10 cellular contexts compared by ENCODE assay signal in genomic region chr17:77466596-77467223, GRCh38.
A peak's percentile ranks its signal among the peaks of the same experiment; 100 is the strongest.
DNase-seq lines count a peak whose midpoint lies in the region; ATAC-seq and TF ChIP-seq lines count a peak whose summit lies in the region.
"Had no signal": no experiment of that assay in that cellular context is flagged by ENCODE, and none has a peak within 500 bp of the region (broad histone marks: within the 10 kb centered on the region; RNA-seq: fewer than 3 reads in every experiment).

No MANE protein-coding gene starts in this region.

- ATAC-seq in T-cell (replicated peaks in 1 of 4) (no peak), heart right ventricle (no peak), psoas muscle (peak in 1 of 4 donors; percentile 23)
- ATAC-seq: HCT116 had no signal

- no peaks in the 10 kb centered on the region for H3K27me3 Mint-ChIP-seq in T-cell

- H3K27me3 ChIP-seq in heart right ventricle (no peaks in the 10 kb centered on the region), psoas muscle (ENCODE audit: insufficient read depth in 3 of 3, low read length in 2 of 3) (no peaks in the 10 kb centered on the region)

- peaks cover 36% of the 10 kb centered on the region for H3K36me3 Mint-ChIP-seq in T-cell

- WGBS in heart right ventricle, 2 donors = 76 to 77% methylated on average over 24 of the region's 24 CpGs
- WGBS in psoas muscle, 3 donors = 68 to 77% (median 70%) methylated on average over 24 of the region's 24 CpGs

- no peaks in the 10 kb centered on the region for H3K9me3 Mint-ChIP-seq in T-cell

- peaks cover 91 to 93% (median 92%) of the 10 kb centered on the region in 3 donors for H3K4me1 Mint-ChIP-seq in T-cell

- H3K9me3 ChIP-seq in heart right ventricle (no peaks in the 10 kb centered on the region), psoas muscle (no peaks in the 10 kb centered on the region)

- peak overlapping the region; percentile 91 to 96 for H3K27ac Mint-ChIP-seq in T-cell

- intact Hi-C loops in heart right ventricle (cut with DNase I) (no loop called here), psoas muscle (cut with DNase I) (no loop called here)

- CTCF ChIA-PET in T-cell (lab: Charles Lee) = interaction anchor here (0.7 to 1.6 kb wide), 2 partner anchors 9 to 25 kb away, joined by 3 to 7 read pairs; no protein-coding TSS in a partner anchor

- peak overlapping the region; percentile 65 to 79 (median 75) for H3K4me3 Mint-ChIP-seq in T-cell

- DNase-seq in ELF-1 (ENCODE audit: low read depth, low spot score) = peak; percentile 55
- no peak for DNase-seq in T-cell
- no peak for DNase-seq in heart right ventricle
- DNase-seq in psoas muscle = peak in 1 of 2 donors; percentile 52
- DNase-seq in SW480 (ENCODE audit: low spot score) = no peak
- no peak for DNase-seq in NCI-H69 (lab: John Stamatoyannopoulos, UW)
- no peak for DNase-seq in EL
- DNase-seq in RPMI8226 = no peak
- DNase-seq: SW 1271 had no signal

- H3K36me3 ChIP-seq in heart right ventricle (peaks cover 0 to 6% (median 0%) of the 10 kb centered on the region in 9 donors), psoas muscle (ENCODE audit: insufficient read depth in 1 of 2, low read depth in 1 of 2) (no peaks in the 10 kb centered on the region)

- H3K4me1 ChIP-seq in heart right ventricle (peaks cover 31 to 94% (median 86%) of the 10 kb centered on the region in 9 donors), psoas muscle (peaks cover 29% of the 10 kb centered on the region)

- no peak for TF ChIP-seq CTCF in heart right ventricle (IDR thresholded peaks at IDR 0.05)
- TF ChIP-seq CTCF in psoas muscle (IDR thresholded peaks at IDR 0.05) = no peak

- POLR2A ChIA-PET in T-cell (lab: Charles Lee) = no interaction called here

- H3K4me3 ChIP-seq in heart right ventricle (no peak overlapping the region), psoas muscle (no peak overlapping the region)

- H3K27ac ChIP-seq in heart right ventricle (peak overlapping the region; percentile 43 to 93 (median 70)), psoas muscle (peak overlapping the region; percentile 55)
